In the genomic region with DNA sequence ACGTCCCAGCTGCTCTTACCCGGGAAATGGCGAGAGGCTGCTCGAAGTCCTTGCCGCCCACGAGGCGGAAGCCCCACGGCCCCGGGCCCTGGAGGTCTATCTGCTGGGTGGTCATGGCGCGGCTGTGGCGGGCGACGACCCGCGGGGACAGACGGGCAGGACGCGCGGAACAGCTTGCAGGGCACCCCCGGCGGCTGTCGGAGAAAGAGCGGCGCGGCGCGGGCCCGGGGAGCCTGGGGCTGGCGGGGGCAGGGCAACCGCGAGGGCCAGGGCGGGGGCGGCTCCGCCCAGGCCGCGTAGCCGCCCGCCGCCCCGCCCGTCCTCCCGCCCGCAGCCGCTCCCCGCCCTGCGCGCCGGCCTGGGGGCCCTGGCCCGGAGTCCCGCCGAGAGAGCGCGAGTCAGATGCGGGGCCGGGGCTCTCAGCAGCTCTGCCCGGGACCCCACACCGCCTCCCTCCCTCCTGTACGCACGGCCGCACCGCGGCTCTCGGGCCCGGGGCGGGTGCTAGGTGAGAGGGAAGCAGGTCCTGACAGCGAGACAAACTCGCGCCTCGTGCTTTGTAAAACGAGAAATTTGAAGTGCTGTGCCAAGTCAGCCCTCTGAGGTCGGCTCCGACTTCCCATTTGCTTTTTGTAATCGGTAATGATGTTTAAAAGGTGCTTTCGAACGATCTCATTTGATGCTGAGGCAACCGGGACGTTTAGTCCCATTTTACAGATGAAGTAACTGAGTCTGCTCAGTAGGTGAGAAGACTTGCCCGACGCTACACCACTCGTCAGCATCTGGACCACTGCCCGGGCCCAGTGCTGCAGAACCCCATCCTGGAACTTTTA, we compare ENCODE assay signal across 8 cellular contexts. TPM values are rescaled to one million over a fixed set of nuclear protein-coding genes. Genes with fewer than 3 reads are reported as not detected.
DNase-seq lines count a peak whose midpoint lies in the region; ATAC-seq and TF ChIP-seq lines count a peak whose summit lies in the region.

A gene with protein sequence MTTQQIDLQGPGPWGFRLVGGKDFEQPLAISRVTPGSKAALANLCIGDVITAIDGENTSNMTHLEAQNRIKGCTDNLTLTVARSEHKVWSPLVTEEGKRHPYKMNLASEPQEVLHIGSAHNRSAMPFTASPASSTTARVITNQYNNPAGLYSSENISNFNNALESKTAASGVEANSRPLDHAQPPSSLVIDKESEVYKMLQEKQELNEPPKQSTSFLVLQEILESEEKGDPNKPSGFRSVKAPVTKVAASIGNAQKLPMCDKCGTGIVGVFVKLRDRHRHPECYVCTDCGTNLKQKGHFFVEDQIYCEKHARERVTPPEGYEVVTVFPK (minus strand): TSS at position 203 of the 833 bp plus-strand sequence. CDS start 88 bp downstream, at position 115.

- ATAC-seq in GM18505 (IDR thresholded peaks at IDR 0.05; ENCODE audit: unreplicated experiment) (peak; percentile 48), HG02884 (IDR thresholded peaks at IDR 0.05; ENCODE audit: unreplicated experiment) (peak; percentile 30)
- ATAC-seq in activated CD8-positive, alpha-beta T cell treated with anti-CD3 and anti-CD28 coated beads, Interleukin-2, amount 10 ng/mL, durations not matched to agents 7 days and 5 days: peak; percentile 70

- peak within 1 kb of the TSS; percentile 73 for H3K4me3 Mint-ChIP-seq in activated CD8-positive, alpha-beta T cell treated with anti-CD3 and anti-CD28 coated beads, Interleukin-2, amount 10 ng/mL, durations not matched to agents 7 days and 5 days
- peak within 1 kb of the TSS; percentile 84 to 93 (median 91) for H3K4me3 Mint-ChIP-seq in nephron

- DNase-seq in AG08395 (ENCODE audit: low spot score): peak; percentile 89
- peak; percentile 55 for DNase-seq in NCI-H2196 (lab: John Stamatoyannopoulos, UW; ENCODE audit: unreplicated experiment)
- DNase-seq in activated CD8-positive, alpha-beta T cell treated with anti-CD3 and anti-CD28 coated beads, Interleukin-2, amount 10 ng/mL, durations not matched to agents 7 days and 5 days: peak; percentile 58
- no peak for DNase-seq in fibroblast of mammary gland (ENCODE audit: low read depth)
- DNase-seq in inferior parietal cortex (ENCODE audit: extremely low spot score): no peak

- TF ChIP-seq POLR2A in GM18505 (IDR thresholded peaks at IDR 0.05; ENCODE audit: borderline replicate concordance, extremely low read depth, insufficient read depth, insufficient read length): peak; percentile 86

- H3K36me3 Mint-ChIP-seq in activated CD8-positive, alpha-beta T cell treated with anti-CD3 and anti-CD28 coated beads, Interleukin-2, amount 10 ng/mL, durations not matched to agents 7 days and 5 days (ENCODE audit: low read depth): no peaks in the 10 kb centered on the region
- H3K36me3 Mint-ChIP-seq in nephron (ENCODE audit: low read depth): no peaks in the 10 kb centered on the region

- CTCF ChIA-PET in activated CD8-positive, alpha-beta T cell treated with anti-CD3 and anti-CD28 coated beads, Interleukin-2, amount 10 ng/mL, durations not matched to agents 7 days and 5 days (lab: Charles Lee): interaction anchor here (1.4 kb wide), 1 partner anchor 48 kb away, joined by 4 read pairs; no protein-coding TSS in a partner anchor

- TF ChIP-seq CTCF in fibroblast of mammary gland (conservative IDR thresholded peaks at IDR 0.05; ENCODE audit: control insufficient read depth, insufficient read depth, low read depth, low read length) (no peak), nephron (IDR thresholded peaks at IDR 0.05; ENCODE audit: unreplicated experiment in 3 of 3) (peak in 1 of 3 experiments; percentile 19)

- no peaks in the 10 kb centered on the region for H3K9me3 Mint-ChIP-seq in activated CD8-positive, alpha-beta T cell treated with anti-CD3 and anti-CD28 coated beads, Interleukin-2, amount 10 ng/mL, durations not matched to agents 7 days and 5 days (ENCODE audit: insufficient read depth)
- H3K9me3 Mint-ChIP-seq in nephron: no peaks in the 10 kb centered on the region

- no peak within 1 kb of the TSS for H3K27ac Mint-ChIP-seq in activated CD8-positive, alpha-beta T cell treated with anti-CD3 and anti-CD28 coated beads, Interleukin-2, amount 10 ng/mL, durations not matched to agents 7 days and 5 days
- H3K27ac Mint-ChIP-seq in nephron: peak within 1 kb of the TSS; percentile 51 to 90 (median 82)

- peak within 1 kb of the TSS; percentile 79 for H3K4me3 ChIP-seq in fibroblast of mammary gland (ENCODE audit: control insufficient read depth, low read depth, low read length)

- peaks cover 31% of the 10 kb centered on the region for H3K4me1 Mint-ChIP-seq in activated CD8-positive, alpha-beta T cell treated with anti-CD3 and anti-CD28 coated beads, Interleukin-2, amount 10 ng/mL, durations not matched to agents 7 days and 5 days (ENCODE audit: low read depth)
- peaks cover 36% of the 10 kb centered on the region for H3K4me1 Mint-ChIP-seq in nephron

- peaks cover 55% of the 10 kb centered on the region for H3K27me3 Mint-ChIP-seq in activated CD8-positive, alpha-beta T cell treated with anti-CD3 and anti-CD28 coated beads, Interleukin-2, amount 10 ng/mL, durations not matched to agents 7 days and 5 days (ENCODE audit: low read depth)
- peaks cover 34% of the 10 kb centered on the region for H3K27me3 Mint-ChIP-seq in nephron (ENCODE audit: low read depth)

- POLR2A ChIA-PET in activated CD8-positive, alpha-beta T cell treated with anti-CD3 and anti-CD28 coated beads, Interleukin-2, amount 10 ng/mL, durations not matched to agents 7 days and 5 days (lab: Charles Lee): no interaction called here

RNA-seq across cellular contexts. Expression of the gene that starts here (rescaled TPM):
- total RNA-seq in activated CD8-positive, alpha-beta T cell treated with anti-CD3 and anti-CD28 coated beads, Interleukin-2, amount 10 ng/mL, durations not matched to agents 7 days and 5 days: 1 to 10 TPM; 9.4 to 9.5 TPM

Comparison
In these comparisons a context has a peak if more than half of its experiments do, and no peak if none do; other contexts are left out.
1. DNase-seq: peak in AG08395 (single experiment), NCI-H2196 (single experiment) and activated CD8-positive, alpha-beta T cell treated with anti-CD3 and anti-CD28 coated beads, Interleukin-2, amount 10 ng/mL, durations not matched to agents 7 days and 5 days (single experiment); none in fibroblast of mammary gland (single experiment) and inferior parietal cortex (single experiment).
2. Peak in every context shown above with its lines, with median percentiles within 50 percentile points of each other: ATAC-seq.